ENCODE assay signal across 1 cellular context in the genomic region with DNA sequence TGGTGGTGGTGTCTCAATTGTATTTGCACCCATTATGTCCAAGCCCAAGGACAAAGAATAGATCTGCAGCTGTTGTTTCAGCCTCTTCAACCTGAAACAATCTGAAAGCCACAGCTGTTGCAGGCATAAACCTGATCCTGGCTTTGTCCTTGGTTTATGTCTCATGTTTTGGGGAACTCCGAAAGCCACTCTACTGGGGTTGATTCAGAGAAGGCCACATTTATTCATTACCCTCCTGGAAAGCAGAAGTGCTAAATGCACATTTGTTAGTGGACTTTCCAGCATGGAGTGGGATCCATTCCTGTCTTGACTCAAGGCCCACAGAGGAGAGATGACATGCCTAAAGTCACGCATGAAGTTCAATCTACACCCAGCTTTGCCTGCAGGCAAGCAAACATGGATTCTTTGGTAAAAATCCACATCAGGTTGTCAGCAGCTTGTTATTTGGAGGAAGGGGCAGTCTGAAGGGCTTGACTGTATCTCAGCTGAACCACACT.
TF ChIP-seq lines count a peak whose summit lies in the region.

No MANE protein-coding gene starts in this region.

TF ChIP-seq in GM23338, 12 proteins besides CTCF, POLR2A, EP300 and RAD21 (continued from another document):
- TF ChIP-seq, protein P1, sequence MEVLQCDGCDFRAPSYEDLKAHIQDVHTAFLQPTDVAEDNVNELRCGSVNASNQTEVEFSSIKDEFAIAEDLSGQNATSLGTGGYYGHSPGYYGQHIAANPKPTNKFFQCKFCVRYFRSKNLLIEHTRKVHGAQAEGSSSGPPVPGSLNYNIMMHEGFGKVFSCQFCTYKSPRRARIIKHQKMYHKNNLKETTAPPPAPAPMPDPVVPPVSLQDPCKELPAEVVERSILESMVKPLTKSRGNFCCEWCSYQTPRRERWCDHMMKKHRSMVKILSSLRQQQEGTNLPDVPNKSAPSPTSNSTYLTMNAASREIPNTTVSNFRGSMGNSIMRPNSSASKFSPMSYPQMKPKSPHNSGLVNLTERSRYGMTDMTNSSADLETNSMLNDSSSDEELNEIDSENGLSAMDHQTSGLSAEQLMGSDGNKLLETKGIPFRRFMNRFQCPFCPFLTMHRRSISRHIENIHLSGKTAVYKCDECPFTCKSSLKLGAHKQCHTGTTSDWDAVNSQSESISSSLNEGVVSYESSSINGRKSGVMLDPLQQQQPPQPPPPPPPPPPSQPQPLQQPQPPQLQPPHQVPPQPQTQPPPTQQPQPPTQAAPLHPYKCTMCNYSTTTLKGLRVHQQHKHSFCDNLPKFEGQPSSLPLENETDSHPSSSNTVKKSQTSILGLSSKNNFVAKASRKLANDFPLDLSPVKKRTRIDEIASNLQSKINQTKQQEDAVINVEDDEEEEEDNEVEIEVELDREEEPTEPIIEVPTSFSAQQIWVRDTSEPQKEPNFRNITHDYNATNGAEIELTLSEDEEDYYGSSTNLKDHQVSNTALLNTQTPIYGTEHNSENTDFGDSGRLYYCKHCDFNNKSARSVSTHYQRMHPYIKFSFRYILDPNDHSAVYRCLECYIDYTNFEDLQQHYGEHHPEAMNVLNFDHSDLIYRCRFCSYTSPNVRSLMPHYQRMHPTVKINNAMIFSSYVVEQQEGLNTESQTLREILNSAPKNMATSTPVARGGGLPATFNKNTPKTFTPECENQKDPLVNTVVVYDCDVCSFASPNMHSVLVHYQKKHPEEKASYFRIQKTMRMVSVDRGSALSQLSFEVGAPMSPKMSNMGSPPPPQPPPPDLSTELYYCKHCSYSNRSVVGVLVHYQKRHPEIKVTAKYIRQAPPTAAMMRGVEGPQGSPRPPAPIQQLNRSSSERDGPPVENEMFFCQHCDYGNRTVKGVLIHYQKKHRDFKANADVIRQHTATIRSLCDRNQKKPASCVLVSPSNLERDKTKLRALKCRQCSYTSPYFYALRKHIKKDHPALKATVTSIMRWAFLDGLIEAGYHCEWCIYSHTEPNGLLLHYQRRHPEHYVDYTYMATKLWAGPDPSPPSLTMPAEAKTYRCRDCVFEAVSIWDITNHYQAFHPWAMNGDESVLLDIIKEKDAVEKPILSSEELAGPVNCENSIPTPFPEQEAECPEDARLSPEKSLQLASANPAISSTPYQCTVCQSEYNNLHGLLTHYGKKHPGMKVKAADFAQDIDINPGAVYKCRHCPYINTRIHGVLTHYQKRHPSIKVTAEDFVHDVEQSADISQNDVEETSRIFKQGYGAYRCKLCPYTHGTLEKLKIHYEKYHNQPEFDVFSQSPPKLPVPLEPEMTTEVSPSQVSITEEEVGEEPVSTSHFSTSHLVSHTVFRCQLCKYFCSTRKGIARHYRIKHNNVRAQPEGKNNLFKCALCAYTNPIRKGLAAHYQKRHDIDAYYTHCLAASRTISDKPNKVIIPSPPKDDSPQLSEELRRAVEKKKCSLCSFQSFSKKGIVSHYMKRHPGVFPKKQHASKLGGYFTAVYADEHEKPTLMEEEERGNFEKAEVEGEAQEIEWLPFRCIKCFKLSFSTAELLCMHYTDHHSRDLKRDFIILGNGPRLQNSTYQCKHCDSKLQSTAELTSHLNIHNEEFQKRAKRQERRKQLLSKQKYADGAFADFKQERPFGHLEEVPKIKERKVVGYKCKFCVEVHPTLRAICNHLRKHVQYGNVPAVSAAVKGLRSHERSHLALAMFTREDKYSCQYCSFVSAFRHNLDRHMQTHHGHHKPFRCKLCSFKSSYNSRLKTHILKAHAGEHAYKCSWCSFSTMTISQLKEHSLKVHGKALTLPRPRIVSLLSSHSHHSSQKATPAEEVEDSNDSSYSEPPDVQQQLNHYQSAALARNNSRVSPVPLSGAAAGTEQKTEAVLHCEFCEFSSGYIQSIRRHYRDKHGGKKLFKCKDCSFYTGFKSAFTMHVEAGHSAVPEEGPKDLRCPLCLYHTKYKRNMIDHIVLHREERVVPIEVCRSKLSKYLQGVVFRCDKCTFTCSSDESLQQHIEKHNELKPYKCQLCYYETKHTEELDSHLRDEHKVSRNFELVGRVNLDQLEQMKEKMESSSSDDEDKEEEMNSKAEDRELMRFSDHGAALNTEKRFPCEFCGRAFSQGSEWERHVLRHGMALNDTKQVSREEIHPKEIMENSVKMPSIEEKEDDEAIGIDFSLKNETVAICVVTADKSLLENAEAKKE (CRISPR knock-in tag; IDR thresholded peaks at IDR 0.05) = no peak
- TF ChIP-seq ZNF331 (CRISPR knock-in tag; IDR thresholded peaks at IDR 0.05; ENCODE audit: low read depth) = no peak
- TF ChIP-seq, protein P2, sequence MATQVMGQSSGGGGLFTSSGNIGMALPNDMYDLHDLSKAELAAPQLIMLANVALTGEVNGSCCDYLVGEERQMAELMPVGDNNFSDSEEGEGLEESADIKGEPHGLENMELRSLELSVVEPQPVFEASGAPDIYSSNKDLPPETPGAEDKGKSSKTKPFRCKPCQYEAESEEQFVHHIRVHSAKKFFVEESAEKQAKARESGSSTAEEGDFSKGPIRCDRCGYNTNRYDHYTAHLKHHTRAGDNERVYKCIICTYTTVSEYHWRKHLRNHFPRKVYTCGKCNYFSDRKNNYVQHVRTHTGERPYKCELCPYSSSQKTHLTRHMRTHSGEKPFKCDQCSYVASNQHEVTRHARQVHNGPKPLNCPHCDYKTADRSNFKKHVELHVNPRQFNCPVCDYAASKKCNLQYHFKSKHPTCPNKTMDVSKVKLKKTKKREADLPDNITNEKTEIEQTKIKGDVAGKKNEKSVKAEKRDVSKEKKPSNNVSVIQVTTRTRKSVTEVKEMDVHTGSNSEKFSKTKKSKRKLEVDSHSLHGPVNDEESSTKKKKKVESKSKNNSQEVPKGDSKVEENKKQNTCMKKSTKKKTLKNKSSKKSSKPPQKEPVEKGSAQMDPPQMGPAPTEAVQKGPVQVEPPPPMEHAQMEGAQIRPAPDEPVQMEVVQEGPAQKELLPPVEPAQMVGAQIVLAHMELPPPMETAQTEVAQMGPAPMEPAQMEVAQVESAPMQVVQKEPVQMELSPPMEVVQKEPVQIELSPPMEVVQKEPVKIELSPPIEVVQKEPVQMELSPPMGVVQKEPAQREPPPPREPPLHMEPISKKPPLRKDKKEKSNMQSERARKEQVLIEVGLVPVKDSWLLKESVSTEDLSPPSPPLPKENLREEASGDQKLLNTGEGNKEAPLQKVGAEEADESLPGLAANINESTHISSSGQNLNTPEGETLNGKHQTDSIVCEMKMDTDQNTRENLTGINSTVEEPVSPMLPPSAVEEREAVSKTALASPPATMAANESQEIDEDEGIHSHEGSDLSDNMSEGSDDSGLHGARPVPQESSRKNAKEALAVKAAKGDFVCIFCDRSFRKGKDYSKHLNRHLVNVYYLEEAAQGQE (IDR thresholded peaks at IDR 0.05; ENCODE audit: unreplicated experiment) = no peak
- no peak for TF ChIP-seq EZH2phosphoT487 (IDR thresholded peaks at IDR 0.05; ENCODE audit: unreplicated experiment)
- no peak for TF ChIP-seq EZH2 (IDR thresholded peaks at IDR 0.05; ENCODE audit: low read depth, unreplicated experiment)
- no peak for TF ChIP-seq ZNF114 (CRISPR knock-in tag; IDR thresholded peaks at IDR 0.05)
- TF ChIP-seq POLR2AphosphoS5 (IDR thresholded peaks at IDR 0.05; ENCODE audit: low read depth) = no peak
- no peak for TF ChIP-seq NANOG (IDR thresholded peaks at IDR 0.05; ENCODE audit: borderline replicate concordance)
- no peak for TF ChIP-seq CREB1 (CRISPR knock-in tag; IDR thresholded peaks at IDR 0.05; ENCODE audit: low read depth)
